Comparison of ENCODE assay signal across 1 cellular context in genomic region chrX:63613531-63614028, GRCh38.
TF ChIP-seq lines count a peak whose summit lies in the region.

No MANE protein-coding gene starts in this region.

TF ChIP-seq in HepG2, 621 proteins besides CTCF, POLR2A, EP300 and RAD21 (continued from another document):
- TF ChIP-seq BCL6 (CRISPR knock-in tag; IDR thresholded peaks at IDR 0.05): 0 out of 2 replicates have a peak, but pooled peaks have one; percentile 20
- TF ChIP-seq ZBTB34 (CRISPR knock-in tag; IDR thresholded peaks at IDR 0.05): no peak
- no peak for TF ChIP-seq PLSCR1 (CRISPR knock-in tag; IDR thresholded peaks at IDR 0.05; ENCODE audit: borderline replicate concordance)
- TF ChIP-seq PAWR (CRISPR knock-in tag; IDR thresholded peaks at IDR 0.05; ENCODE audit: borderline replicate concordance): no peak
- TF ChIP-seq ZNF235 (CRISPR knock-in tag; IDR thresholded peaks at IDR 0.05; ENCODE audit: borderline replicate concordance): no peak
- TF ChIP-seq IRF9 (CRISPR knock-in tag; IDR thresholded peaks at IDR 0.05; ENCODE audit: borderline replicate concordance): no peak
- no peak for TF ChIP-seq ZNF317 (CRISPR knock-in tag; IDR thresholded peaks at IDR 0.05)
- no peak for TF ChIP-seq FOXA1 (IDR thresholded peaks at IDR 0.05)
- TF ChIP-seq FOXA1 (CRISPR knock-in tag; IDR thresholded peaks at IDR 0.05): peak; percentile 56
